ENCODE assay signal across 9 cellular contexts in genomic region chr3:42071720-42072582, GRCh38. TPM values are rescaled to one million over a fixed set of nuclear protein-coding genes. Genes with fewer than 3 reads are reported as not detected.
DNase-seq lines count a peak whose midpoint lies in the region; ATAC-seq, FAIRE-seq and TF ChIP-seq lines count a peak whose summit lies in the region.
"Had no signal": no experiment of that assay in that cellular context is flagged by ENCODE, and none has a peak within 500 bp of the region (broad histone marks: within the 10 kb centered on the region; RNA-seq: fewer than 3 reads in every experiment).

No MANE protein-coding gene starts in this region.

- H3K9me3 ChIP-seq in SJCRH30 (replicated peaks), result no peaks in the 10 kb centered on the region
- H3K9me3 ChIP-seq in mucosa of descending colon, result no peaks in the 10 kb centered on the region

- no peak for FAIRE-seq in urothelium cell line (lab: Jason Lieb, UNC)
- FAIRE-seq: G401.6 had no signal

- no peaks in the 10 kb centered on the region for H3K27me3 ChIP-seq in SJCRH30

- peak overlapping the region; percentile 59 for H3K27ac ChIP-seq in SJCRH30

- H3K4me1 ChIP-seq in SJCRH30, result peaks cover 14% of the 10 kb centered on the region
- H3K4me1 ChIP-seq in mucosa of descending colon (ENCODE audit: low read depth), result peaks cover 36% of the 10 kb centered on the region

- H3K9me3 Mint-ChIP-seq in activated naive CD8-positive, alpha-beta T cell treated with anti-CD3 and anti-CD28 coated beads, Interleukin-2, amount 10 ng/mL, durations not matched to agents 7 days and 5 days, result no peaks in the 10 kb centered on the region
- H3K9me3 Mint-ChIP-seq in activated naive CD8-positive, alpha-beta T cell treated with anti-CD3 and anti-CD28 coated beads for 36 hours, result no peaks in the 10 kb centered on the region
- H3K9me3 Mint-ChIP-seq in activated naive CD4-positive, alpha-beta T cell treated with anti-CD3 and anti-CD28 coated beads, Interleukin-2, amount 50 U/mL, for 72 hours, result peaks cover 0 to 5% of the 10 kb centered on the region in 2 donors

- H3K4me3 Mint-ChIP-seq in activated naive CD8-positive, alpha-beta T cell treated with anti-CD3 and anti-CD28 coated beads, Interleukin-2, amount 10 ng/mL, durations not matched to agents 7 days and 5 days, result peak overlapping the region; percentile 40
- H3K4me3 Mint-ChIP-seq in activated naive CD8-positive, alpha-beta T cell treated with anti-CD3 and anti-CD28 coated beads for 36 hours, result no peak overlapping the region

- DNase-seq in activated naive CD8-positive, alpha-beta T cell treated with anti-CD3 and anti-CD28 coated beads, Interleukin-2, amount 10 ng/mL, durations not matched to agents 7 days and 5 days, result no peak
- no peak for DNase-seq in activated naive CD8-positive, alpha-beta T cell treated with anti-CD3 and anti-CD28 coated beads for 36 hours
- peak; percentile 94 for DNase-seq in KBM-7
- DNase-seq in SJCRH30, result peak; percentile 84 to 91
- DNase-seq in epidermal melanocyte (ENCODE audit: insufficient read length, low spot score), result peak; percentile 68
- DNase-seq in mucosa of descending colon, result peak; percentile 70 to 75 (median 70)
- DNase-seq in urothelium cell line (ENCODE audit: low spot score), result peak; percentile 84
- DNase-seq in activated naive CD4-positive, alpha-beta T cell treated with anti-CD3 and anti-CD28 coated beads, Interleukin-2, amount 50 U/mL, for 72 hours (ENCODE audit: low spot score in 2 of 2), result no peak

- in situ Hi-C loops in KBM-7 (cut with MboI; ENCODE audit: low pct_unique_long_range_greater_than_20kb, low sequenced_read_pairs), result no loop called here

- no peak for ATAC-seq in activated naive CD8-positive, alpha-beta T cell treated with anti-CD3 and anti-CD28 coated beads, Interleukin-2, amount 10 ng/mL, durations not matched to agents 7 days and 5 days (ENCODE audit: low read depth)
- peak; percentile 70 for ATAC-seq in mucosa of descending colon
- ATAC-seq in activated naive CD4-positive, alpha-beta T cell treated with anti-CD3 and anti-CD28 coated beads, Interleukin-2, amount 50 U/mL, for 72 hours, result no peak

- intact Hi-C loops in mucosa of descending colon (cut with DNase I, micrococcal nuclease), result no loop called here

- POLR2A ChIA-PET in activated naive CD8-positive, alpha-beta T cell treated with anti-CD3 and anti-CD28 coated beads, Interleukin-2, amount 10 ng/mL, durations not matched to agents 7 days and 5 days (lab: Charles Lee), result interaction anchor here (0.6 kb wide), 1 partner anchor 41 kb away, joined by 3 read pairs; no protein-coding TSS in a partner anchor

- H3K4me1 Mint-ChIP-seq in activated naive CD8-positive, alpha-beta T cell treated with anti-CD3 and anti-CD28 coated beads, Interleukin-2, amount 10 ng/mL, durations not matched to agents 7 days and 5 days, result peaks cover 8% of the 10 kb centered on the region
- peaks cover 21% of the 10 kb centered on the region for H3K4me1 Mint-ChIP-seq in activated naive CD8-positive, alpha-beta T cell treated with anti-CD3 and anti-CD28 coated beads for 36 hours

- no peaks in the 10 kb centered on the region for H3K27me3 Mint-ChIP-seq in activated naive CD8-positive, alpha-beta T cell treated with anti-CD3 and anti-CD28 coated beads, Interleukin-2, amount 10 ng/mL, durations not matched to agents 7 days and 5 days
- no peaks in the 10 kb centered on the region for H3K27me3 Mint-ChIP-seq in activated naive CD8-positive, alpha-beta T cell treated with anti-CD3 and anti-CD28 coated beads for 36 hours

- H3K4me3 ChIP-seq in SJCRH30 (peak overlapping the region; percentile 46), mucosa of descending colon (no peak overlapping the region)

- no peak overlapping the region for H3K27ac Mint-ChIP-seq in activated naive CD8-positive, alpha-beta T cell treated with anti-CD3 and anti-CD28 coated beads, Interleukin-2, amount 10 ng/mL, durations not matched to agents 7 days and 5 days
- H3K27ac Mint-ChIP-seq in activated naive CD8-positive, alpha-beta T cell treated with anti-CD3 and anti-CD28 coated beads for 36 hours, result no peak overlapping the region
- no peak overlapping the region for H3K27ac Mint-ChIP-seq in activated naive CD4-positive, alpha-beta T cell treated with anti-CD3 and anti-CD28 coated beads, Interleukin-2, amount 50 U/mL, for 72 hours

- H3K36me3 Mint-ChIP-seq in activated naive CD8-positive, alpha-beta T cell treated with anti-CD3 and anti-CD28 coated beads, Interleukin-2, amount 10 ng/mL, durations not matched to agents 7 days and 5 days, result no peaks in the 10 kb centered on the region
- peaks cover 10% of the 10 kb centered on the region for H3K36me3 Mint-ChIP-seq in activated naive CD8-positive, alpha-beta T cell treated with anti-CD3 and anti-CD28 coated beads for 36 hours
- H3K36me3 Mint-ChIP-seq in activated naive CD4-positive, alpha-beta T cell treated with anti-CD3 and anti-CD28 coated beads, Interleukin-2, amount 50 U/mL, for 72 hours, result peaks cover 0 to 9% of the 10 kb centered on the region in 2 donors

- TF ChIP-seq CTCF in mucosa of descending colon (IDR thresholded peaks at IDR 0.05), result no peak

- H3K36me3 ChIP-seq in SJCRH30 (no peaks in the 10 kb centered on the region), mucosa of descending colon (ENCODE audit: low read depth) (no peaks in the 10 kb centered on the region)

RNA-seq across cellular contexts. Expression of gene TRAK1, which starts 19.2 kb away (rescaled TPM):
- 10 to 100 TPM; 32.7 to 33.9 TPM for total RNA-seq in activated naive CD8-positive, alpha-beta T cell treated with anti-CD3 and anti-CD28 coated beads, Interleukin-2, amount 10 ng/mL, durations not matched to agents 7 days and 5 days
- 10 to 100 TPM; 22.3 to 22.8 TPM for total RNA-seq in activated naive CD8-positive, alpha-beta T cell treated with anti-CD3 and anti-CD28 coated beads for 36 hours
- 10.3 and 12.1 TPM in 2 replicates for total RNA-seq in SJCRH30 (2014; rRNA removed; shearing (Covaris generic))
- total RNA-seq in mucosa of descending colon, result 100 to 1,000 TPM in 1 of 3 donors, 10 to 100 TPM in 2; 61.8 to 104 (median 83.4) TPM
- total RNA-seq in activated naive CD4-positive, alpha-beta T cell treated with anti-CD3 and anti-CD28 coated beads, Interleukin-2, amount 50 U/mL, for 72 hours, result 10 to 100 TPM; 19.1 to 33.1 TPM

Comparison
In these comparisons a context has a peak if more than half of its experiments do, and no peak if none do; other contexts are left out.
1. DNase-seq: peak in KBM-7 (single experiment), SJCRH30 (2 of 2), epidermal melanocyte (single experiment), mucosa of descending colon (3 of 3) and urothelium cell line (single experiment); none in activated naive CD8-positive, alpha-beta T cell treated with anti-CD3 and anti-CD28 coated beads, Interleukin-2, amount 10 ng/mL, durations not matched to agents 7 days and 5 days (single experiment), activated naive CD8-positive, alpha-beta T cell treated with anti-CD3 and anti-CD28 coated beads for 36 hours (single experiment) and activated naive CD4-positive, alpha-beta T cell treated with anti-CD3 and anti-CD28 coated beads, Interleukin-2, amount 50 U/mL, for 72 hours (0 of 2).